In the genomic region with DNA sequence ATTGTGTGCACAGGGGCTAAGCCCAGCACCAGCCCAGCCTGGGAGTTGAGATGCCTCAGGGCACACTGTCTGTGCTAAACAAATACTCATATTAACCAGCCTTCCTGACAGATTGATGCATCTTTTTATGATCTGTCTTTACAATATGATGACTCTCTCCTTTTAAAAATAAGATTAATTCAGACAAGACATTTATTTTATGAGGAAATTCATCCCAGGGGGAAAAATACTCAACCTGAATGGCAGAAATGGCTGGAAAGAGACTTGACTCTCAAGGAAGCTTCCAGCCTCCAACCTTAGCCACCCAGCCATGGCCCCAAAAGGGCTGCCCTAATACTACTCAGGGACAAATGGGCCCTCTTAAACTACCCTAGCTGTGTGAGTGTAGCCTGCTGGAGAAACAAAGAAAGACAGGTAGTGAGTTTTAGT, we compare ENCODE assay signal across 1 cellular context.
TF ChIP-seq lines count a peak whose summit lies in the region.

No MANE protein-coding gene starts in this region.

TF ChIP-seq in HEK293, 187 proteins besides CTCF, POLR2A, EP300 and RAD21 (continued from another document):
- TF ChIP-seq ZBTB44 (tag by site-specific recombination; IDR thresholded peaks at IDR 0.05), result no peak
- TF ChIP-seq ZNF548 (tag by site-specific recombination; IDR thresholded peaks at IDR 0.05), result no peak
- no peak for TF ChIP-seq ZSCAN30 (tag by site-specific recombination; IDR thresholded peaks at IDR 0.05)
